8 cellular contexts compared by ENCODE assay signal in the genomic region with DNA sequence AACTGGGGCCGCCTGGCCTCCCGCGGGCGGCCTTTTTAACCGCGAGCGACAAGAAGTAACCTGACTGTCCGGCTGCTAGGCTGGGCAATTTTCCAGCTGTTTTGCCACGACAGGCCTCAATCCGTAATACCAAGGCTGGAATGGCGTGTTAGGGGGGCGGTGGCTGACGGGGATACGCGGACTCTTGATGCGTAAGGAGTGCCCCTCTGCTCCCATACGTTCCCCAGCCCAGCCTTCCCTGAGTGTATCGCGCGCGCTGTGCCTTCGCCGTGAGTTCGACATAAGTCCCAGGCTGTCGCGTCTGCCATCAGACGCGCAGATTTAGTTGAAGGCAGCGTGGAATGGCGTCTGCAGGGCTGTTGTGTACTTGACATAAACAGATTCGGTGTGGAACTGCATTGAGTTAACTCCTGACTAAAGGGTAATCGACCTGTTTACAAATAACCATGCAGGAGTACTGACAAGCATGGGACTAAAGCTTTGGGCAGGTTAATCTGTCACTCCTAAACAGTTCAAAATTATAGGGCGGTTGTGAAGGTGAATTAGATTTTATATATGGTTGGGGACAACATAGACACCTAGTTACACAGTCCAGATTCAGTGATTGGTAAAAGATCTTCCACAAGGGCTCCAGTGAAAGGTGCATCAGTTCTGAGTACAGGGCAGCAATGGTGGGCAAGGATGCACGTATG. TPM values are rescaled to one million over a fixed set of nuclear protein-coding genes. Genes with fewer than 3 reads are reported as not detected.
DNase-seq lines count a peak whose midpoint lies in the region; ATAC-seq and TF ChIP-seq lines count a peak whose summit lies in the region.

No MANE protein-coding gene starts in this region.

- peak; percentile 40 for DNase-seq in NCI-H2196 (lab: John Stamatoyannopoulos, UW; ENCODE audit: unreplicated experiment)
- no peak for DNase-seq in NCI-H2196 treated with DMSO at 0.1 percent for 48 hours (lab: John Stamatoyannopoulos, UW; ENCODE audit: unreplicated experiment)
- DNase-seq in RPMI8226: peak; percentile 58
- peak; percentile 60 for DNase-seq in left ventricle myocardium inferior
- DNase-seq in putamen (ENCODE audit: low spot score): peak; percentile 57

- TF ChIP-seq CTCF in left ventricle myocardium inferior (IDR thresholded peaks at IDR 0.05; ENCODE audit: borderline replicate concordance): no peak

- peak; percentile 5 for ATAC-seq in HG03521 (IDR thresholded peaks at IDR 0.05; ENCODE audit: unreplicated experiment)
- ATAC-seq in HG02571 (IDR thresholded peaks at IDR 0.05; ENCODE audit: unreplicated experiment): no peak

- H3K27me3 ChIP-seq in left ventricle myocardium inferior (ENCODE audit: low read depth): no peaks in the 10 kb centered on the region

- 1 to 3% (median 3%) methylated on average over 34 of the region's 34 CpGs for WGBS in adipose tissue, 3 donors

- peaks cover 18% of the 10 kb centered on the region for H3K36me3 ChIP-seq in left ventricle myocardium inferior

- H3K9me3 ChIP-seq in left ventricle myocardium inferior (replicated peaks): no peaks in the 10 kb centered on the region

- H3K4me1 ChIP-seq in left ventricle myocardium inferior: peaks cover 56% of the 10 kb centered on the region

- peak overlapping the region; percentile 91 for H3K4me3 ChIP-seq in left ventricle myocardium inferior

- intact Hi-C loops in left ventricle myocardium inferior (cut with micrococcal nuclease): loop anchor here (5.0 kb wide), 2 partner anchors 116 to 136 kb away; partner anchors contain the start of gene TEX2

- H3K27ac ChIP-seq in adipose tissue (ENCODE audit: low read depth, low read length) (peak overlapping the region; percentile 68), left ventricle myocardium inferior (replicated peaks) (peak overlapping the region; percentile 98)

RNA-seq across cellular contexts. Expression of gene ERN1, which starts 16.6 kb away (rescaled TPM):
- 10 to 100 TPM in 1 of 3 donors, 1 to 10 TPM in 2; 2.0 to 26.5 (median 9.3) TPM for polyA plus RNA-seq in adipose tissue
- total RNA-seq in left ventricle myocardium inferior: 9.3 TPM
